Comparison of ENCODE assay signal across 8 cellular contexts in genomic region chr20:25399038-25399430, GRCh38. TPM values are rescaled to one million over a fixed set of nuclear protein-coding genes. Genes with fewer than 3 reads are reported as not detected.
DNase-seq lines count a peak whose midpoint lies in the region; ATAC-seq, FAIRE-seq and TF ChIP-seq lines count a peak whose summit lies in the region.

No MANE protein-coding gene starts in this region.

- no peaks in the 10 kb centered on the region for H3K27me3 ChIP-seq in cardiac muscle cell

- H3K4me3 Mint-ChIP-seq in activated CD8-positive, alpha-beta memory T cell treated with anti-CD3 and anti-CD28 coated beads, Interleukin-2, amount 10 ng/mL, durations not matched to agents 7 days and 5 days, result no peak overlapping the region
- H3K4me3 Mint-ChIP-seq in activated CD8-positive, alpha-beta T cell treated with anti-CD3 and anti-CD28 coated beads for 36 hours, result no peak overlapping the region
- no peak overlapping the region for H3K4me3 Mint-ChIP-seq in progenitor cell of endocrine pancreas (ENCODE audit: low read depth)

- peak; percentile 51 for ATAC-seq in activated CD8-positive, alpha-beta memory T cell treated with anti-CD3 and anti-CD28 coated beads, Interleukin-2, amount 10 ng/mL, durations not matched to agents 7 days and 5 days
- peak; percentile 78 for ATAC-seq in HG03378 (IDR thresholded peaks at IDR 0.05; ENCODE audit: unreplicated experiment)
- peak; percentile 45 for ATAC-seq in activated CD8-positive, alpha-beta T cell treated with anti-CD3 and anti-CD28 coated beads for 36 hours

- H3K27me3 Mint-ChIP-seq in activated CD8-positive, alpha-beta memory T cell treated with anti-CD3 and anti-CD28 coated beads, Interleukin-2, amount 10 ng/mL, durations not matched to agents 7 days and 5 days, result peaks cover 12% of the 10 kb centered on the region
- H3K27me3 Mint-ChIP-seq in activated CD8-positive, alpha-beta T cell treated with anti-CD3 and anti-CD28 coated beads for 36 hours, result no peaks in the 10 kb centered on the region
- no peaks in the 10 kb centered on the region for H3K27me3 Mint-ChIP-seq in progenitor cell of endocrine pancreas

- H3K9me3 Mint-ChIP-seq in activated CD8-positive, alpha-beta memory T cell treated with anti-CD3 and anti-CD28 coated beads, Interleukin-2, amount 10 ng/mL, durations not matched to agents 7 days and 5 days (ENCODE audit: low read depth), result peaks cover 12% of the 10 kb centered on the region
- peaks cover 13% of the 10 kb centered on the region for H3K9me3 Mint-ChIP-seq in activated CD8-positive, alpha-beta T cell treated with anti-CD3 and anti-CD28 coated beads for 36 hours
- peaks cover 12% of the 10 kb centered on the region for H3K9me3 Mint-ChIP-seq in progenitor cell of endocrine pancreas (ENCODE audit: low read depth)

- TF ChIP-seq POLR2A in GM12891 (IDR thresholded peaks at IDR 0.05; ENCODE audit: low read depth, low read length), result no peak

- FAIRE-seq in GM12891 (lab: Jason Lieb, UNC), result no peak

- CTCF ChIA-PET in activated CD8-positive, alpha-beta memory T cell treated with anti-CD3 and anti-CD28 coated beads, Interleukin-2, amount 10 ng/mL, durations not matched to agents 7 days and 5 days (lab: Charles Lee), result interaction anchor here (0.7 to 4.1 kb wide), 20 partner anchors 10 to 404 kb away, joined by 3 to 28 read pairs (median 4); partner anchors contain the start of genes GINS1 and PYGB
- CTCF ChIA-PET in activated CD8-positive, alpha-beta T cell treated with anti-CD3 and anti-CD28 coated beads for 36 hours (lab: Charles Lee), result interaction anchor here (0.7 to 5.4 kb wide), 25 partner anchors 9 to 405 kb away, joined by 3 to 58 read pairs (median 4); partner anchors contain the start of gene GINS1

- peaks cover 7% of the 10 kb centered on the region for H3K4me1 Mint-ChIP-seq in activated CD8-positive, alpha-beta memory T cell treated with anti-CD3 and anti-CD28 coated beads, Interleukin-2, amount 10 ng/mL, durations not matched to agents 7 days and 5 days
- no peaks in the 10 kb centered on the region for H3K4me1 Mint-ChIP-seq in activated CD8-positive, alpha-beta T cell treated with anti-CD3 and anti-CD28 coated beads for 36 hours (ENCODE audit: low read depth)
- H3K4me1 Mint-ChIP-seq in progenitor cell of endocrine pancreas (ENCODE audit: low read depth), result peaks cover 11% of the 10 kb centered on the region

- no peaks in the 10 kb centered on the region for H3K36me3 ChIP-seq in cardiac muscle cell

- no peak overlapping the region for H3K27ac ChIP-seq in cardiac muscle cell

- intact Hi-C loops in activated CD8-positive, alpha-beta T cell treated with anti-CD3 and anti-CD28 coated beads for 36 hours (cut with micrococcal nuclease), result loop anchor here (2.0 to 10.0 kb wide), 2 partner anchors 98 to 404 kb away; partner anchors contain the start of gene APMAP

- H3K4me1 ChIP-seq in cardiac muscle cell (ENCODE audit: low read depth), result no peaks in the 10 kb centered on the region

- H3K9me3 ChIP-seq in cardiac muscle cell (ENCODE audit: low read depth), result no peaks in the 10 kb centered on the region

- POLR2A ChIA-PET in activated CD8-positive, alpha-beta T cell treated with anti-CD3 and anti-CD28 coated beads for 36 hours (lab: Charles Lee), result interaction anchor here (1.1 to 1.2 kb wide), 2 partner anchors 90 to 99 kb away, joined by 3 read pairs; no protein-coding TSS in a partner anchor

- H3K36me3 Mint-ChIP-seq in activated CD8-positive, alpha-beta memory T cell treated with anti-CD3 and anti-CD28 coated beads, Interleukin-2, amount 10 ng/mL, durations not matched to agents 7 days and 5 days, result peaks cover 8% of the 10 kb centered on the region
- peaks cover 3% of the 10 kb centered on the region for H3K36me3 Mint-ChIP-seq in activated CD8-positive, alpha-beta T cell treated with anti-CD3 and anti-CD28 coated beads for 36 hours (ENCODE audit: low read depth)
- peaks cover 3% of the 10 kb centered on the region for H3K36me3 Mint-ChIP-seq in progenitor cell of endocrine pancreas (ENCODE audit: insufficient read depth)

- no peak overlapping the region for H3K4me3 ChIP-seq in cardiac muscle cell

- peak; percentile 45 for DNase-seq in activated CD8-positive, alpha-beta memory T cell treated with anti-CD3 and anti-CD28 coated beads, Interleukin-2, amount 10 ng/mL, durations not matched to agents 7 days and 5 days
- DNase-seq in activated CD8-positive, alpha-beta memory T cell treated with anti-CD3 and anti-CD28 coated beads, Interleukin-2, amount 50 U/mL, for 4 hours, result no peak
- peak; percentile 62 for DNase-seq in NCI-H446 treated with DMSO at 0.1 percent for 48 hours (lab: John Stamatoyannopoulos, UW)
- peak; percentile 37 for DNase-seq in activated CD8-positive, alpha-beta T cell treated with anti-CD3 and anti-CD28 coated beads for 36 hours
- DNase-seq in cardiac muscle cell (ENCODE audit: low read depth in 1 of 2, low spot score in 1 of 2), result peak; percentile 76 to 82
- DNase-seq in progenitor cell of endocrine pancreas (ENCODE audit: low spot score, unreplicated experiment), result no peak
- DNase-seq in GM12891 (ENCODE audit: insufficient read length, low spot score), result no peak

- no peak overlapping the region for H3K27ac Mint-ChIP-seq in activated CD8-positive, alpha-beta memory T cell treated with anti-CD3 and anti-CD28 coated beads, Interleukin-2, amount 10 ng/mL, durations not matched to agents 7 days and 5 days
- no peak overlapping the region for H3K27ac Mint-ChIP-seq in activated CD8-positive, alpha-beta T cell treated with anti-CD3 and anti-CD28 coated beads for 36 hours
- H3K27ac Mint-ChIP-seq in progenitor cell of endocrine pancreas, result no peak overlapping the region

- TF ChIP-seq CTCF in activated CD8-positive, alpha-beta T cell treated with anti-CD3 and anti-CD28 coated beads for 36 hours (IDR thresholded peaks at IDR 0.05), result peak; percentile 73
- TF ChIP-seq CTCF in cardiac muscle cell (IDR thresholded peaks at IDR 0.05; ENCODE audit: low read depth, low read length) (peak; percentile 56), progenitor cell of endocrine pancreas (IDR thresholded peaks at IDR 0.05; ENCODE audit: unreplicated experiment) (peak; percentile 64)

TF ChIP-seq in GM12891, 5 proteins besides CTCF, POLR2A, EP300 and RAD21:
- TF ChIP-seq POLR2AphosphoS5 (IDR thresholded peaks at IDR 0.05; ENCODE audit: low read depth, low read length), result no peak
- TF ChIP-seq SPI1 (IDR thresholded peaks at IDR 0.05; ENCODE audit: low read depth, low read length), result no peak
- TF ChIP-seq PAX5 (IDR thresholded peaks at IDR 0.05; ENCODE audit: insufficient read depth, low read length, severe bottlenecking), result no peak
- no peak for TF ChIP-seq TAF1 (IDR thresholded peaks at IDR 0.05; ENCODE audit: low read depth, low read length)
- TF ChIP-seq POU2F2 (IDR thresholded peaks at IDR 0.05; ENCODE audit: low read depth, low read length), result no peak

RNA-seq across cellular contexts. Expression of gene ABHD12, which starts 8.4 kb away (rescaled TPM):
- 10 to 100 TPM; 27.9 to 29.2 TPM for total RNA-seq in activated CD8-positive, alpha-beta memory T cell treated with anti-CD3 and anti-CD28 coated beads, Interleukin-2, amount 10 ng/mL, durations not matched to agents 7 days and 5 days
- total RNA-seq in activated CD8-positive, alpha-beta T cell treated with anti-CD3 and anti-CD28 coated beads for 36 hours, result 10 to 100 TPM; 16.0 to 17.0 TPM
- total RNA-seq in cardiac muscle cell, result 57.4 and 64.1 TPM in 2 replicates
- 112 and 113 TPM in 2 replicates for polyA plus RNA-seq in cardiac muscle cell
- 51.3 and 54.9 TPM in 2 replicates for total RNA-seq in progenitor cell of endocrine pancreas
- polyA plus RNA-seq in GM12891 (2012; ENCODE audit: low read depth, missing spikeins), result 29.2 TPM

RNA-seq across cellular contexts. Expression of gene GINS1, which starts 8.4 kb away (rescaled TPM):
- 10 to 100 TPM; 36.0 to 36.5 TPM for total RNA-seq in activated CD8-positive, alpha-beta memory T cell treated with anti-CD3 and anti-CD28 coated beads, Interleukin-2, amount 10 ng/mL, durations not matched to agents 7 days and 5 days
- 10 to 100 TPM; 34.9 to 35.9 TPM for total RNA-seq in activated CD8-positive, alpha-beta T cell treated with anti-CD3 and anti-CD28 coated beads for 36 hours
- total RNA-seq in cardiac muscle cell, result 9.6 and 13.4 TPM in 2 replicates
- 9.9 and 10.5 TPM in 2 replicates for polyA plus RNA-seq in cardiac muscle cell
- total RNA-seq in progenitor cell of endocrine pancreas, result 25.2 and 29.0 TPM in 2 replicates
- 7.8 TPM for polyA plus RNA-seq in GM12891 (2012; ENCODE audit: low read depth, missing spikeins)

Comparison
In these comparisons a context has a peak if more than half of its experiments do, and no peak if none do; other contexts are left out.
1. DNase-seq: peak in activated CD8-positive, alpha-beta memory T cell treated with anti-CD3 and anti-CD28 coated beads, Interleukin-2, amount 10 ng/mL, durations not matched to agents 7 days and 5 days (single experiment), NCI-H446 treated with DMSO at 0.1 percent for 48 hours (single experiment), activated CD8-positive, alpha-beta T cell treated with anti-CD3 and anti-CD28 coated beads for 36 hours (single experiment) and cardiac muscle cell (2 of 2); none in activated CD8-positive, alpha-beta memory T cell treated with anti-CD3 and anti-CD28 coated beads, Interleukin-2, amount 50 U/mL, for 4 hours (single experiment), progenitor cell of endocrine pancreas (single experiment) and GM12891 (single experiment).
2. Peak in every context shown above with its lines, with median percentiles within 50 percentile points of each other: ATAC-seq and CTCF ChIP-seq.